In the genomic region with DNA sequence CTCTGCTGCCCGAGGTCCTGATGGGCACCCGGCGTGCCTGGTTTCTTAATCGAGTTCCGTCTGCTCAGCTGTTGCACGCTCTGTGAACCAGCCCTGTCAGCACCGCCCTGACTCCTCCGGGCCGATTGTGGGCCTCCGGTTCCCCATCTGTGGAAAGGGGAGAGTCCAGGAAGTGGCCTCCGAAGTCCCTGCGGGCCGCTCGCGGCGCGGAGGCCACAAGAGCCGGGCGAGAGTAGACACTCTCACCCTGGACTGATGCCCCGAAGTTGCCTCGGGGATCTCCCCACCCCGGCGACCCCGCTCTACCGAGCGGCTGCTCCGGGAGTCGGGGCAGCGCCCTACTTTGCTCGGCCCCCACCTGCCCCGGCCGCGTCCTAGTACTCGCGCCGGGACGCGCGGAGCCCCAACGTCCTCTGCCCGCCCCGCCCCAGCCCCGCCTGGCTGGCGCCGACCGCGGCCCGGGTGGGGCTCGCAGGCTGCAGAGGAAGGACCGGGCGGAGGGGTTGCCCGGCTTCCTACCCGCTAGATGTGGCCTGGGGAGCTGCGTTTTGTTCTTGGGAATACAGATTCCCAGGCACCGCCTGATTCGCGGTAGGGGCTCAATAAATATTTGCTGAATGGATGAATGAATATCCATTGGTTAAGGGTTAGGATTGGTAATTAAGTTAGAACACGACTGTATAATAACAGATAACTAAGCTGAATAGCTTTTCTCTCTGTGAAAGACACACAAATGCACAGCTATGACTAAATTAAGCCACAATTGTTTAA, we compare ENCODE assay signal across 8 cellular contexts. TPM values are rescaled to one million over a fixed set of nuclear protein-coding genes. Genes with fewer than 3 reads are reported as not detected.
DNase-seq lines count a peak whose midpoint lies in the region; ATAC-seq and TF ChIP-seq lines count a peak whose summit lies in the region.

No MANE protein-coding gene starts in this region.

- peaks cover 28% of the 10 kb centered on the region for H3K4me1 ChIP-seq in CD8-positive, alpha-beta T cell (ENCODE audit: insufficient read depth, low read length)

- H3K36me3 Mint-ChIP-seq in CD8-positive, alpha-beta T cell: no peaks in the 10 kb centered on the region

- ATAC-seq in CD8-positive, alpha-beta T cell: peak; percentile 12
- ATAC-seq in GM19372 (IDR thresholded peaks at IDR 0.05; ENCODE audit: low read depth, unreplicated experiment) (peak; percentile 30), HG03460 (IDR thresholded peaks at IDR 0.05; ENCODE audit: unreplicated experiment) (peak; percentile 32)

- H3K4me3 Mint-ChIP-seq in CD8-positive, alpha-beta T cell: peak overlapping the region; percentile 88

- peak; percentile 5 to 76 (median 41) for DNase-seq in CD8-positive, alpha-beta T cell
- DNase-seq in NCI-H510A treated with DMSO at 0.1 percent for 48 hours (lab: John Stamatoyannopoulos, UW) (peak; percentile 79), lung microvascular endothelial cell (ENCODE audit: low read depth in 2 of 2) (peak; percentile 80 to 83)
- DNase-seq in activated CD4-positive, alpha-beta T cell treated with anti-CD3 and anti-CD28 coated beads for 48 hours: peak; percentile 67
- peak; percentile 24 for DNase-seq in effector CD4-positive, alpha-beta T cell
- peak; percentile 24 for DNase-seq in stimulated activated CD8-positive, alpha-beta memory T cell treated with anti-CD3 and anti-CD28 coated beads, Interleukin-15, amount 100 ng/mL, for 24 hours (ENCODE audit: low read depth)

- no peak for TF ChIP-seq CTCF in CD8-positive, alpha-beta T cell (IDR thresholded peaks at IDR 0.05)

- H3K4me1 Mint-ChIP-seq in CD8-positive, alpha-beta T cell (ENCODE audit: low read depth): peaks cover 24% of the 10 kb centered on the region

- CTCF ChIA-PET in CD8-positive, alpha-beta T cell (lab: Charles Lee): interaction anchor here (0.7 kb wide), 1 partner anchor 31 kb away, joined by 3 read pairs; a partner anchor contains a TSS

- peak overlapping the region; percentile 96 for H3K4me3 ChIP-seq in CD8-positive, alpha-beta T cell (ENCODE audit: low read depth, low read length)

- H3K27me3 ChIP-seq in CD8-positive, alpha-beta T cell (ENCODE audit: insufficient read depth, low read length): no peaks in the 10 kb centered on the region

- H3K9me3 Mint-ChIP-seq in CD8-positive, alpha-beta T cell: no peaks in the 10 kb centered on the region

- H3K27ac ChIP-seq in CD8-positive, alpha-beta T cell (ENCODE audit: low read depth, low read length): peak overlapping the region; percentile 88

- no peaks in the 10 kb centered on the region for H3K9me3 ChIP-seq in CD8-positive, alpha-beta T cell (ENCODE audit: low read length)

- no peaks in the 10 kb centered on the region for H3K36me3 ChIP-seq in CD8-positive, alpha-beta T cell (ENCODE audit: insufficient read depth, low read length)

- peak overlapping the region; percentile 91 for H3K27ac Mint-ChIP-seq in CD8-positive, alpha-beta T cell

- POLR2A ChIA-PET in CD8-positive, alpha-beta T cell (lab: Charles Lee): interaction anchor here (1.0 to 4.0 kb wide), 5 partner anchors 20 to 147 kb away, joined by 3 to 38 read pairs (median 5); a partner anchor contains a TSS

- no peaks in the 10 kb centered on the region for H3K27me3 Mint-ChIP-seq in CD8-positive, alpha-beta T cell (ENCODE audit: low read depth)

- intact Hi-C loops in CD8-positive, alpha-beta T cell (cut with DNase I, micrococcal nuclease): loop anchor here (1.0 to 10.0 kb wide), 14 partner anchors 20 to 1692 kb away; a partner anchor contains a TSS

RNA-seq across cellular contexts. Expression of a gene that starts 0.9 kb away (rescaled TPM):
- 1 to 10 TPM; 6.1 to 6.4 TPM for total RNA-seq in CD8-positive, alpha-beta T cell
- 2.4 and 3.5 TPM in 2 replicates for total RNA-seq in lung microvascular endothelial cell

RNA-seq across cellular contexts. Expression of a gene that starts 30.9 kb away (rescaled TPM):
- total RNA-seq in CD8-positive, alpha-beta T cell: 10 to 100 TPM; 31.9 to 32.6 TPM
- total RNA-seq in lung microvascular endothelial cell: 5.7 and 6.9 TPM in 2 replicates

RNA-seq across cellular contexts. Expression of a gene that starts 35.6 kb away (rescaled TPM):
- total RNA-seq in CD8-positive, alpha-beta T cell: 10 to 100 TPM; 18.5 to 20.5 TPM
- total RNA-seq in lung microvascular endothelial cell: 20.0 and 24.4 TPM in 2 replicates

Comparison
In these comparisons a context has a peak if more than half of its experiments do, and no peak if none do; other contexts are left out.
1. Peak in every context shown above with its lines: DNase-seq, ATAC-seq, H3K4me3 ChIP-seq and H3K27ac ChIP-seq.
2. DNase-seq: peak in every context shown above with its lines; median percentile 82 in lung microvascular endothelial cell; 79 in NCI-H510A treated with DMSO at 0.1 percent for 48 hours; 67 in activated CD4-positive, alpha-beta T cell treated with anti-CD3 and anti-CD28 coated beads for 48 hours; 41 in CD8-positive, alpha-beta T cell; 24 in effector CD4-positive, alpha-beta T cell; 24 in stimulated activated CD8-positive, alpha-beta memory T cell treated with anti-CD3 and anti-CD28 coated beads, Interleukin-15, amount 100 ng/mL, for 24 hours.